ENCODE assay signal across 8 cellular contexts in the genomic region with DNA sequence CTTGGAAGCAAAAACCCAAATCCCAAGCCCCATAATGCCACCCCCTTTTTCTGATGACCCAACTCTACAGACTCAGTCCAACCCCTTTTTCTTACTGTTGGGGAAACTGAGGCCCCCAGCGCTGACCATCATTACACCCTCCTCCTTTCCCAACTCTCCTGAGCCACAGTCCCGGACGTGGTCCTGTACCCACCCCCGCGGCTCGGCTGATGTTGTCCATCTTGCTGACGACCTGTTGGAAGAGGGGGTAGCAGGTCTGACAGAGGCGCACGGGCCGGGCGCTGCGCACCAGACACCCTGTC. TPM values are rescaled to one million over a fixed set of nuclear protein-coding genes. Genes with fewer than 3 reads are reported as not detected.
DNase-seq lines count a peak whose midpoint lies in the region; ATAC-seq, FAIRE-seq and TF ChIP-seq lines count a peak whose summit lies in the region.

No MANE protein-coding gene starts in this region.

- peak overlapping the region; percentile 88 for H3K9ac ChIP-seq in fibroblast of lung (ENCODE audit: insufficient read depth, low read length)

- H3K4me2 ChIP-seq in fibroblast of lung (ENCODE audit: extremely low read depth, insufficient read depth, low read length), result peak overlapping the region; percentile 95

- H3K79me2 ChIP-seq in fibroblast of lung (ENCODE audit: control insufficient read depth, insufficient read depth, low read length), result peaks cover 3% of the 10 kb centered on the region

- no peak for TF ChIP-seq CTCF in GM12864 (IDR thresholded peaks at IDR 0.05; ENCODE audit: low read depth, low read length, missing control alignments)
- TF ChIP-seq CTCF in HFFc6 (IDR thresholded peaks at IDR 0.05), result no peak
- TF ChIP-seq CTCF in RWPE2 (IDR thresholded peaks at IDR 0.05; ENCODE audit: poor library complexity, severe bottlenecking), result no peak
- TF ChIP-seq CTCF in fibroblast of lung (conservative IDR thresholded peaks at IDR 0.05 in 1 of 2, IDR thresholded peaks at IDR 0.05 in 1 of 2; ENCODE audit: low read depth in 1 of 2, low read length in 2 of 2), result no peak
- no peak for TF ChIP-seq CTCF in pancreas (IDR thresholded peaks at IDR 0.05)

- intact Hi-C loops in pancreas (cut with DNase I), result no loop called here

- FAIRE-seq in pancreas (lab: Jason Lieb, UNC), result no peak

- H3K4me1 Mint-ChIP-seq in HFFc6 (ENCODE audit: low read depth), result peaks cover 12% of the 10 kb centered on the region

- H3K9me3 ChIP-seq in RWPE2 (ENCODE audit: severe bottlenecking) (no peaks in the 10 kb centered on the region), fibroblast of lung (ENCODE audit: control insufficient read depth, insufficient read depth, low read depth, low read length) (no peaks in the 10 kb centered on the region), pancreas (no peaks in the 10 kb centered on the region)

- H3K27ac Mint-ChIP-seq in HFFc6, result peak overlapping the region; percentile 42

- H3K4me3 ChIP-seq in GM12864 (ENCODE audit: low read depth, low read length), result peak overlapping the region; percentile 93
- peak overlapping the region; percentile 99 for H3K4me3 ChIP-seq in RWPE2 (ENCODE audit: severe bottlenecking)
- H3K4me3 ChIP-seq in fibroblast of lung (replicated peaks in 1 of 4; ENCODE audit: control extremely low read depth in 1 of 4, insufficient read depth in 1 of 4, low read depth in 3 of 4, low read length in 4 of 4), result peak overlapping the region; percentile 80 to 99 (median 98)
- H3K4me3 ChIP-seq in pancreas, result peak overlapping the region; percentile 95 to 99 (median 98)

- H2AFZ ChIP-seq in fibroblast of lung (ENCODE audit: low read length), result peak overlapping the region; percentile 92

- ATAC-seq in RWPE2 (ENCODE audit: low read depth) (peak; percentile 59), pancreas (peak; percentile 57 to 66 (median 62)), HG03565 (IDR thresholded peaks at IDR 0.05; ENCODE audit: unreplicated experiment) (no peak)

- H3K4me3 Mint-ChIP-seq in HFFc6, result peak overlapping the region; percentile 89

- H3K4me1 ChIP-seq in RWPE2 (ENCODE audit: insufficient read depth, poor library complexity, severe bottlenecking) (peaks cover 16% of the 10 kb centered on the region), fibroblast of lung (ENCODE audit: control insufficient read depth, extremely low read depth, insufficient read depth, low read length) (no peaks in the 10 kb centered on the region), pancreas (peaks cover 3 to 8% (median 6%) of the 10 kb centered on the region in 3 donors)

- WGBS in pancreas, 2 donors, result 0 to 1% methylated on average over 12 of the region's 12 CpGs

- peaks cover 2% of the 10 kb centered on the region; the same call in 1 of the 2 replicates for H3K27me3 Mint-ChIP-seq in HFFc6 (ENCODE audit: insufficient read depth)

- H4K20me1 ChIP-seq in fibroblast of lung (ENCODE audit: control insufficient read depth, extremely low read depth, insufficient read depth, low read length), result no peaks in the 10 kb centered on the region

- H3K36me3 ChIP-seq in RWPE2 (ENCODE audit: low read depth), result no peaks in the 10 kb centered on the region
- H3K36me3 ChIP-seq in fibroblast of lung (ENCODE audit: control insufficient read depth, insufficient read depth, low read length), result no peaks in the 10 kb centered on the region
- no peaks in the 10 kb centered on the region for H3K36me3 ChIP-seq in pancreas

- peak overlapping the region; percentile 5 for H3K27ac ChIP-seq in RWPE2 (ENCODE audit: poor library complexity, severe bottlenecking)
- peak overlapping the region; percentile 87 for H3K27ac ChIP-seq in fibroblast of lung (ENCODE audit: insufficient read depth, low read length)
- H3K27ac ChIP-seq in pancreas, result peak overlapping the region in 2 of 4 donors; percentile 72 to 85

- H3K27me3 ChIP-seq in RWPE2 (ENCODE audit: insufficient read depth, poor library complexity, severe bottlenecking), result no peaks in the 10 kb centered on the region
- no peaks in the 10 kb centered on the region for H3K27me3 ChIP-seq in fibroblast of lung (ENCODE audit: control insufficient read depth, insufficient read depth, low read length)
- no peaks in the 10 kb centered on the region for H3K27me3 ChIP-seq in pancreas

- DNase-seq in GM12864 (ENCODE audit: low read depth), result no peak
- no peak for DNase-seq in HFFc6
- DNase-seq in RWPE2 (ENCODE audit: low spot score), result peak; percentile 64
- no peak for DNase-seq in fibroblast of lung (ENCODE audit: low read depth in 2 of 2)
- peak in 1 of 6 donors; percentile 41 for DNase-seq in pancreas
- no peak for DNase-seq in ecto neural progenitor cell (ENCODE audit: low spot score)
- DNase-seq in NCI-H2107 (lab: John Stamatoyannopoulos, UW), result no peak

- H3K36me3 Mint-ChIP-seq in HFFc6 (ENCODE audit: low read depth), result no peaks in the 10 kb centered on the region

- H3K9me3 Mint-ChIP-seq in HFFc6, result no peaks in the 10 kb centered on the region

RNA-seq across cellular contexts. Expression of gene OSTM1, which starts 0.5 kb away (rescaled TPM):
- 10 to 100 TPM; 42.8 to 52.6 (median 48.7) TPM for total RNA-seq in HFFc6 (2021; fragmentation: NEBNext Ultra II Directional; extraction: Animal tissue kit (Norgen Biotek cat#: 25700))
- 31.3 and 31.9 TPM in 2 replicates for total RNA-seq in fibroblast of lung
- 23.8 and 37.0 TPM in 2 replicates for polyA plus RNA-seq in fibroblast of lung
- 24.1 and 29.6 TPM in 2 replicates for polyA plus RNA-seq in fibroblast of lung (2012)
- 3.8 and 21.0 TPM in 2 replicates for polyA minus RNA-seq in fibroblast of lung (ENCODE audit: low replicate concordance)
- 10 to 100 TPM; 10.0 to 19.2 (median 14.7) TPM for total RNA-seq in pancreas
- polyA plus RNA-seq in pancreas, result 1 to 10 TPM; 6.2 to 7.9 TPM
